13 cellular contexts compared by ENCODE assay signal in the genomic region with DNA sequence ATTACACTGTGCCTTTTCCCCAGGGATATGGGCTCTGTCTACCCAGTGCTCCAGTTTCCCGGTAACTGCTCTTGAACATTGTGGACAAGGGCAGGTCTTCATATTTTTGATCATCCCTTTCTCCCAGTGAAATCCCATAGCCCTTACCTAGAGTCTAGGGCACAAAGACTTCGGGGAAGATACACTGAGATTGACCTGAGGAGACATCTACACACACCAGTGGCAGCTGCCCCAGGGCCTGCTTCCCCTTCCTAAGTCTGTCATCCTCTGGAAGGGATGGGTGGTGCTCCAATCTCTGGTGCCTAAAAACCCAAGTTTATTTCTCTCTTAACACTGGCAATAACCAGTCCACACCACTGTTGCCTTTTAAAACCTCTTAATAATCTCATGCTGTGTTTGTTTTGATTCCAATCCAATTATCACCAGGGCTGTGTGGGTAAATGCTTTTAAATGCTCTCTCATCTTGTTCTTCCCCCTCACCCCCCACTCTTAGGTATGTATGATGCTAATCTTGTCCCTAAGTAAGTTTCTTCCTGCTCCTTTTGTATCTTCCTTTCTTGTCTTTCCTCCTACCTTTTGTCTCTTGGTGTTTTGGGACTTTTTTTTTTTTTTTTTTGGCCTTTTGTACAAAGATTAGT. TPM values are rescaled to one million over a fixed set of nuclear protein-coding genes. Genes with fewer than 3 reads are reported as not detected.
A peak's percentile ranks its signal among the peaks of the same experiment; 100 is the strongest.
DNase-seq lines count a peak whose midpoint lies in the region; ATAC-seq and TF ChIP-seq lines count a peak whose summit lies in the region.
"Not testable (repeated sequence)": the region's sequence is repeated elsewhere in the genome, so short reads cannot be mapped to it uniquely, and the experiment has no call there.
"Had no signal": no experiment of that assay in that cellular context is flagged by ENCODE, and none has a peak within 500 bp of the region (broad histone marks: within the 10 kb centered on the region; RNA-seq: fewer than 3 reads in every experiment).

No MANE protein-coding gene starts in this region.

- not testable (repeated sequence) for H2AFZ ChIP-seq in neural progenitor cell (replicated peaks)

- H3K27me3 Mint-ChIP-seq in CD4-positive, alpha-beta T cell; IgD-negative memory B cell; endodermal cell (ENCODE audit: insufficient read depth); neural progenitor cell (ENCODE audit: insufficient read depth, low read depth): not testable (repeated sequence)

- not testable (repeated sequence) for ATAC-seq in CD4-positive, alpha-beta T cell (ENCODE audit: poor library complexity)
- ATAC-seq in RWPE2 (ENCODE audit: low read depth) = peak; percentile 41; the same call in 1 of the 3 replicates

- intact Hi-C loops in CD4-positive, alpha-beta T cell (cut with DNase I, micrococcal nuclease); transverse colon (cut with DNase I; ENCODE audit: low total_unique reads): not testable (repeated sequence)

- H3K4me2 ChIP-seq in neural progenitor cell = peak overlapping the region; percentile 76

- H3F3A ChIP-seq in neural progenitor cell (ENCODE audit: low read depth) = peaks cover 54% of the 10 kb centered on the region

- not testable (repeated sequence) for H3K27ac ChIP-seq in CD4-positive, alpha-beta T cell (ENCODE audit: low read depth, low read length); RWPE2 (ENCODE audit: poor library complexity, severe bottlenecking)
- H3K27ac ChIP-seq in endodermal cell (ENCODE audit: low read depth, low read length) (peak overlapping the region; percentile 34), neural progenitor cell (peak overlapping the region; percentile 88), transverse colon (peak overlapping the region; percentile 26 to 72 (median 42))

- DNase-seq in CD4-positive, alpha-beta T cell; RWPE2 (ENCODE audit: low spot score); transverse colon: not testable (repeated sequence)
- peak; percentile 25 for DNase-seq in activated effector memory CD4-positive, alpha-beta T cell treated with anti-CD3 and anti-CD28 coated beads, Interleukin-2, amount 50 U/mL, for 16 hours
- peak; percentile 65 for DNase-seq in endodermal cell
- peak; percentile 22 for DNase-seq in iris pigment epithelial cell (ENCODE audit: low read depth)
- peak; percentile 23 for DNase-seq in neural progenitor cell (ENCODE audit: low spot score)

- peaks cover 62% of the 10 kb centered on the region for H3K4me1 Mint-ChIP-seq in CD4-positive, alpha-beta T cell (ENCODE audit: low read depth)
- H3K4me1 Mint-ChIP-seq in IgD-negative memory B cell = peaks cover 24 to 37% (median 32%) of the 10 kb centered on the region in 3 donors
- peaks cover 46% of the 10 kb centered on the region for H3K4me1 Mint-ChIP-seq in endodermal cell
- H3K4me1 Mint-ChIP-seq in neural progenitor cell = peaks cover 49% of the 10 kb centered on the region

- H3K9me3 ChIP-seq in CD4-positive, alpha-beta T cell (ENCODE audit: control insufficient read depth, low read length); RWPE2 (ENCODE audit: severe bottlenecking); endodermal cell (ENCODE audit: control insufficient read depth, low read length); neural progenitor cell (ENCODE audit: low read depth); transverse colon: not testable (repeated sequence)

- peaks cover 27% of the 10 kb centered on the region for H3K36me3 ChIP-seq in RWPE2 (ENCODE audit: low read depth)
- H3K36me3 ChIP-seq in endodermal cell (ENCODE audit: control insufficient read depth, insufficient read depth, low read length) = peaks cover 26% of the 10 kb centered on the region
- H3K36me3 ChIP-seq in neural progenitor cell = not testable (repeated sequence)
- peaks cover 0 to 24% (median 8%) of the 10 kb centered on the region in 4 donors for H3K36me3 ChIP-seq in transverse colon

- 71 to 72% methylated on average over 2 of the region's 2 CpGs for WGBS in endodermal cell (ENCODE audit: insufficient coverage in 1 of 2, insufficient read length in 1 of 2), 2 experiments
- 83 to 84% methylated on average over 1 to 2 of the region's 2 CpGs for WGBS in transverse colon (ENCODE audit: low coverage in 1 of 2), 2 donors

- POLR2A ChIA-PET in CD4-positive, alpha-beta T cell (lab: Charles Lee) = interaction anchor here (2.2 kb wide), 1 partner anchor 36 kb away, joined by 12 read pairs; a partner anchor contains a TSS

- CTCF ChIA-PET in CD4-positive, alpha-beta T cell (lab: Charles Lee) = interaction anchor here (1.1 to 2.7 kb wide), 3 partner anchors 63 to 95 kb away, joined by 3 to 11 read pairs (median 4); a partner anchor contains a TSS

- peaks cover 39% of the 10 kb centered on the region for H3K36me3 Mint-ChIP-seq in CD4-positive, alpha-beta T cell (ENCODE audit: low read depth)
- not testable (repeated sequence) for H3K36me3 Mint-ChIP-seq in IgD-negative memory B cell
- H3K36me3 Mint-ChIP-seq in endodermal cell (ENCODE audit: low read depth) = peaks cover 13% of the 10 kb centered on the region
- H3K36me3 Mint-ChIP-seq in neural progenitor cell = peaks cover 22% of the 10 kb centered on the region

- H3K27ac Mint-ChIP-seq in CD4-positive, alpha-beta T cell = peak overlapping the region; percentile 78
- peak overlapping the region; percentile 41 to 65 (median 50) for H3K27ac Mint-ChIP-seq in IgD-negative memory B cell
- peak overlapping the region; percentile 92 for H3K27ac Mint-ChIP-seq in endodermal cell
- H3K27ac Mint-ChIP-seq in neural progenitor cell = peak overlapping the region; percentile 21

- peak overlapping the region; percentile 55 for H3K9ac ChIP-seq in endodermal cell (ENCODE audit: extremely low read depth, low read length, poor library complexity, severe bottlenecking)
- H3K9ac ChIP-seq in neural progenitor cell = not testable (repeated sequence)

- peaks cover 23% of the 10 kb centered on the region for H4K20me1 ChIP-seq in neural progenitor cell (ENCODE audit: low read depth)

- not testable (repeated sequence) for H3K27me3 ChIP-seq in CD4-positive, alpha-beta T cell (ENCODE audit: control insufficient read depth, insufficient read depth, low read length); RWPE2 (ENCODE audit: insufficient read depth, poor library complexity, severe bottlenecking); endodermal cell (ENCODE audit: control insufficient read depth, insufficient read depth, low read length, poor library complexity, severe bottlenecking); neural progenitor cell; transverse colon

- TF ChIP-seq CTCF in CD4-positive, alpha-beta T cell (IDR thresholded peaks at IDR 0.05); RWPE2 (IDR thresholded peaks at IDR 0.05; ENCODE audit: poor library complexity, severe bottlenecking); endodermal cell (conservative IDR thresholded peaks at IDR 0.05); neural progenitor cell (IDR thresholded peaks at IDR 0.05); transverse colon (IDR thresholded peaks at IDR 0.05): not testable (repeated sequence)

- H3K9me3 Mint-ChIP-seq in CD4-positive, alpha-beta T cell; IgD-negative memory B cell; endodermal cell; neural progenitor cell: not testable (repeated sequence)

- not testable (repeated sequence) for H3K4me3 ChIP-seq in RWPE2 (ENCODE audit: severe bottlenecking); neural progenitor cell; transverse colon
- H3K4me3 ChIP-seq in endodermal cell (ENCODE audit: low read length) = peak overlapping the region; percentile 19

- H3K4me1 ChIP-seq in RWPE2 (ENCODE audit: insufficient read depth, poor library complexity, severe bottlenecking) = not testable (repeated sequence)
- H3K4me1 ChIP-seq in endodermal cell (ENCODE audit: control insufficient read depth, insufficient read depth, low read length) (peaks cover 17% of the 10 kb centered on the region), neural progenitor cell (peaks cover 43% of the 10 kb centered on the region), transverse colon (peaks cover 4 to 57% (median 10%) of the 10 kb centered on the region in 4 donors)

- not testable (repeated sequence) for H3K4me3 Mint-ChIP-seq in CD4-positive, alpha-beta T cell; IgD-negative memory B cell; endodermal cell
- peak overlapping the region; percentile 37 for H3K4me3 Mint-ChIP-seq in neural progenitor cell

- in situ Hi-C loops in transverse colon (cut with MboI; ENCODE audit: low pct_ligation_motif_present in 1 of 4, low pct_unique_long_range_greater_than_20kb in 1 of 4, low sequenced_read_pairs in 3 of 4) = not testable (repeated sequence)

- not testable (repeated sequence) for H3K79me2 ChIP-seq in neural progenitor cell (ENCODE audit: low read depth)

- not testable (repeated sequence) for TF ChIP-seq EP300 in transverse colon (IDR thresholded peaks at IDR 0.05; ENCODE audit: low read depth)

- not testable (repeated sequence) for TF ChIP-seq POLR2A in transverse colon (IDR thresholded peaks at IDR 0.05)

RNA-seq across cellular contexts. Expression of a gene that starts 7.8 kb away (rescaled TPM):
- not detected for total RNA-seq in CD4-positive, alpha-beta T cell
- polyA plus RNA-seq in IgD-negative memory B cell = not detected
- total RNA-seq in endodermal cell (10 to 100 TPM; 17.1 to 23.6 TPM), neural progenitor cell (ENCODE audit: low replicate concordance) (0.34 TPM in 1 of 2 replicates, not detected in the other), transverse colon (under 1 TPM in 1 of 4 donors, not detected in 3; 0.27 TPM)
- 2.5 TPM for polyA plus RNA-seq in endodermal cell (2013, experiment 1 of 2)
- 3.4 TPM for polyA plus RNA-seq in endodermal cell (2013, experiment 2 of 2)
- total RNA-seq: epithelial cell of proximal tubule, glomerular endothelial cell, HT1080, RPMI7951 had no signal
- polyA plus RNA-seq: neural cell had no signal

RNA-seq across cellular contexts. Expression of a gene that starts 25.7 kb away (rescaled TPM):
- 100 to 1,000 TPM; 133 to 142 TPM for total RNA-seq in CD4-positive, alpha-beta T cell
- 689 TPM for polyA plus RNA-seq in IgD-negative memory B cell
- 100 to 1,000 TPM; 184 to 209 TPM for total RNA-seq in endodermal cell
- 101 TPM for polyA plus RNA-seq in endodermal cell (2013, experiment 1 of 2)
- 95.7 TPM for polyA plus RNA-seq in endodermal cell (2013, experiment 2 of 2)
- total RNA-seq in neural progenitor cell (ENCODE audit: low replicate concordance) = 52.2 and 67.2 TPM in 2 replicates
- total RNA-seq in transverse colon = 100 to 1,000 TPM; 175 to 307 (median 261) TPM

RNA-seq across cellular contexts. Expression of a gene that starts 35.9 kb away (rescaled TPM):
- total RNA-seq in CD4-positive, alpha-beta T cell = 10 to 100 TPM; 42.3 to 43.3 TPM
- 9.1 TPM for polyA plus RNA-seq in IgD-negative memory B cell
- total RNA-seq in endodermal cell (10 to 100 TPM; 91.2 to 99.5 TPM), neural progenitor cell (ENCODE audit: low replicate concordance) (67.8 and 71.0 TPM in 2 replicates), transverse colon (10 to 100 TPM; 32.6 to 80.1 (median 67.1) TPM)
- polyA plus RNA-seq in endodermal cell (2013, experiment 1 of 2) = 49.6 TPM
- polyA plus RNA-seq in endodermal cell (2013, experiment 2 of 2) = 47.0 TPM

RNA-seq across cellular contexts. Expression of a gene that starts 36.0 kb away (rescaled TPM):
- 1,000 to 10,000 TPM; 1,331 to 1,359 TPM for total RNA-seq in CD4-positive, alpha-beta T cell
- 111 TPM for polyA plus RNA-seq in IgD-negative memory B cell
- total RNA-seq in endodermal cell (1,000 to 10,000 TPM; 1,281 to 1,338 TPM), neural progenitor cell (ENCODE audit: low replicate concordance) (403 and 435 TPM in 2 replicates), transverse colon (100 to 1,000 TPM; 340 to 492 (median 432) TPM)
- polyA plus RNA-seq in endodermal cell (2013, experiment 1 of 2) = 1,028 TPM
- polyA plus RNA-seq in endodermal cell (2013, experiment 2 of 2) = 890 TPM

Comparison
In these comparisons a context has a peak if more than half of its experiments do, and no peak if none do; other contexts are left out.
1. H3K27ac Mint-ChIP-seq: peak in every context shown above with its lines; median percentile 92 in endodermal cell; 78 in CD4-positive, alpha-beta T cell; 50 in IgD-negative memory B cell; 21 in neural progenitor cell.
2. RNA of a gene that starts 7.8 kb away (total RNA-seq): 17.1 to 23.6 TPM in endodermal cell; not detected in CD4-positive, alpha-beta T cell, 0.34 TPM in neural progenitor cell and 0.27 TPM in transverse colon; every median in the first group is over 10 times any median in the second.